ENCODE assay signal across 8 cellular contexts in genomic region chr14:67359319-67359774, GRCh38. TPM values are rescaled to one million over a fixed set of nuclear protein-coding genes. Genes with fewer than 3 reads are reported as not detected.
DNase-seq lines count a peak whose midpoint lies in the region; ATAC-seq, FAIRE-seq and TF ChIP-seq lines count a peak whose summit lies in the region.

No MANE protein-coding gene starts in this region.

- H3K4me1 Mint-ChIP-seq in activated T-helper 2 cell treated with anti-CD3 and anti-CD28 coated beads, Interferon-gamma antibody, Interleukin-2, Interleukin-4, amounts not matched to agents 10 μg/mL and 5 μg/mL and 100 μg/mL, durations not matched to agents 14 hours and 24 hours and 36 hours (ENCODE audit: low read depth): peaks cover 47% of the 10 kb centered on the region

- H4K20me1 ChIP-seq in DND-41 (ENCODE audit: insufficient read depth, low read length): peaks cover 22% of the 10 kb centered on the region; the same call in 1 of the 2 replicates

- ATAC-seq in DND-41 (ENCODE audit: insufficient read depth, low read depth) (peak; percentile 7), HG03045 (IDR thresholded peaks at IDR 0.05; ENCODE audit: unreplicated experiment) (peak; percentile 2), left cardiac atrium (peak; percentile 4 to 14), GM21526 (IDR thresholded peaks at IDR 0.05; ENCODE audit: low FRiP score, unreplicated experiment) (no peak)

- H3K9me3 Mint-ChIP-seq in activated T-helper 2 cell treated with anti-CD3 and anti-CD28 coated beads, Interferon-gamma antibody, Interleukin-2, Interleukin-4, amounts not matched to agents 10 μg/mL and 5 μg/mL and 100 μg/mL, durations not matched to agents 14 hours and 24 hours and 36 hours: no peaks in the 10 kb centered on the region

- no peaks in the 10 kb centered on the region for H3K27me3 Mint-ChIP-seq in activated T-helper 2 cell treated with anti-CD3 and anti-CD28 coated beads, Interferon-gamma antibody, Interleukin-2, Interleukin-4, amounts not matched to agents 10 μg/mL and 5 μg/mL and 100 μg/mL, durations not matched to agents 14 hours and 24 hours and 36 hours (ENCODE audit: low read depth)

- no peak for TF ChIP-seq CTCF in DND-41 (IDR thresholded peaks at IDR 0.05; ENCODE audit: borderline replicate concordance, extremely low read depth, low read length, poor library complexity, severe bottlenecking)

- FAIRE-seq in GM12892 (lab: Jason Lieb, UNC): no peak

- peaks cover 92% of the 10 kb centered on the region for H3K79me2 ChIP-seq in DND-41 (ENCODE audit: insufficient read depth, low read length)

- H3K27ac Mint-ChIP-seq in activated T-helper 2 cell treated with anti-CD3 and anti-CD28 coated beads, Interferon-gamma antibody, Interleukin-2, Interleukin-4, amounts not matched to agents 10 μg/mL and 5 μg/mL and 100 μg/mL, durations not matched to agents 14 hours and 24 hours and 36 hours: peak overlapping the region; percentile 98

- peak overlapping the region; percentile 97 for H3K4me3 Mint-ChIP-seq in activated T-helper 2 cell treated with anti-CD3 and anti-CD28 coated beads, Interferon-gamma antibody, Interleukin-2, Interleukin-4, amounts not matched to agents 10 μg/mL and 5 μg/mL and 100 μg/mL, durations not matched to agents 14 hours and 24 hours and 36 hours (ENCODE audit: low read depth)

- intact Hi-C loops in activated T-helper 2 cell treated with anti-CD3 and anti-CD28 coated beads, Interferon-gamma antibody, Interleukin-2, Interleukin-4, amounts not matched to agents 10 μg/mL and 5 μg/mL and 100 μg/mL, durations not matched to agents 14 hours and 24 hours and 36 hours (cut with micrococcal nuclease): loop anchor here (1.0 kb wide), 2 partner anchors 118 to 851 kb away; partner anchors contain the start of genes GPHN and PALS1
- intact Hi-C loops in left cardiac atrium (cut with DNase I): no loop called here

- H3K27me3 ChIP-seq in DND-41 (ENCODE audit: insufficient read depth, low read length, poor library complexity) (no peaks in the 10 kb centered on the region), skeletal muscle satellite cell (ENCODE audit: control insufficient read depth, insufficient read depth, low read length) (no peaks in the 10 kb centered on the region)

- peak overlapping the region; percentile 63 to 78 for H3K4me3 ChIP-seq in DND-41 (ENCODE audit: low read depth in 1 of 2, low read length in 2 of 2)
- peak overlapping the region; percentile 83 for H3K4me3 ChIP-seq in skeletal muscle satellite cell (ENCODE audit: low read length)

- peak overlapping the region; percentile 84 for H2AFZ ChIP-seq in DND-41 (ENCODE audit: low read depth, low read length)

- no peak for DNase-seq in DND-41
- DNase-seq in activated T-helper 2 cell treated with anti-CD3 and anti-CD28 coated beads, Interferon-gamma antibody, Interleukin-2, Interleukin-4, amounts not matched to agents 10 μg/mL and 5 μg/mL and 100 μg/mL, durations not matched to agents 14 hours and 24 hours and 36 hours (ENCODE audit: low spot score): no peak
- DNase-seq in left cardiac atrium: peak; percentile 36
- no peak for DNase-seq in GM12892 (ENCODE audit: insufficient read length)
- DNase-seq in mucosa of gallbladder (ENCODE audit: low spot score): no peak

- H3K4me2 ChIP-seq in DND-41 (ENCODE audit: insufficient read depth, low read length) (peak overlapping the region; percentile 83), skeletal muscle satellite cell (ENCODE audit: low read length) (peak overlapping the region; percentile 91)

- H3K27ac ChIP-seq in DND-41 (ENCODE audit: low read length): peak overlapping the region; percentile 62

- peaks cover 34% of the 10 kb centered on the region for H3K36me3 Mint-ChIP-seq in activated T-helper 2 cell treated with anti-CD3 and anti-CD28 coated beads, Interferon-gamma antibody, Interleukin-2, Interleukin-4, amounts not matched to agents 10 μg/mL and 5 μg/mL and 100 μg/mL, durations not matched to agents 14 hours and 24 hours and 36 hours (ENCODE audit: low read depth)

- TF ChIP-seq POLR2A in GM12892 (IDR thresholded peaks at IDR 0.05; ENCODE audit: low read depth, low read length): no peak

- H3K9ac ChIP-seq in DND-41 (ENCODE audit: low read depth, low read length): peak overlapping the region; percentile 63
- H3K9ac ChIP-seq in skeletal muscle satellite cell (ENCODE audit: low read depth, low read length): peak overlapping the region; percentile 92

- H3K9me3 ChIP-seq in DND-41 (ENCODE audit: insufficient read depth, low read length, severe bottlenecking) (no peaks in the 10 kb centered on the region), skeletal muscle satellite cell (replicated peaks; ENCODE audit: low read length) (no peaks in the 10 kb centered on the region)

- H3K4me1 ChIP-seq in DND-41 (ENCODE audit: insufficient read depth, low read length) (peaks cover 55% of the 10 kb centered on the region), skeletal muscle satellite cell (ENCODE audit: control insufficient read depth, insufficient read depth, low read length) (peaks cover 36% of the 10 kb centered on the region)

- H3K36me3 ChIP-seq in DND-41 (ENCODE audit: insufficient read depth, low read length): peaks cover 23% of the 10 kb centered on the region; the same call in 1 of the 2 replicates
- peaks cover 7% of the 10 kb centered on the region for H3K36me3 ChIP-seq in skeletal muscle satellite cell (ENCODE audit: insufficient read depth, low read length)

RNA-seq across cellular contexts. Expression of gene ATP6V1D, which starts 0.3 kb away (rescaled TPM):
- total RNA-seq in activated T-helper 2 cell treated with anti-CD3 and anti-CD28 coated beads, Interferon-gamma antibody, Interleukin-2, Interleukin-4, amounts not matched to agents 10 μg/mL and 5 μg/mL and 100 μg/mL, durations not matched to agents 14 hours and 24 hours and 36 hours: 23.6 and 26.8 TPM in 2 replicates
- total RNA-seq in left cardiac atrium (100 to 1,000 TPM; 105 to 144 TPM), mucosa of gallbladder (69.1 TPM)
- total RNA-seq in skeletal muscle satellite cell (2012; rRNA removed): 126 and 139 TPM in 2 replicates
- polyA plus RNA-seq in GM12892 (2012; ENCODE audit: missing spikeins): 42.6 TPM

RNA-seq across cellular contexts. Expression of gene EIF2S1, which starts 0.8 kb away (rescaled TPM):
- 217 and 230 TPM in 2 replicates for total RNA-seq in activated T-helper 2 cell treated with anti-CD3 and anti-CD28 coated beads, Interferon-gamma antibody, Interleukin-2, Interleukin-4, amounts not matched to agents 10 μg/mL and 5 μg/mL and 100 μg/mL, durations not matched to agents 14 hours and 24 hours and 36 hours
- 10 to 100 TPM; 79.3 to 96.4 TPM for total RNA-seq in left cardiac atrium
- 259 and 294 TPM in 2 replicates for total RNA-seq in skeletal muscle satellite cell (2012; rRNA removed)
- polyA plus RNA-seq in GM12892 (2012; ENCODE audit: missing spikeins): 227 TPM
- total RNA-seq in mucosa of gallbladder: 75.1 TPM

RNA-seq across cellular contexts. Expression of gene PLEK2, which starts 52.6 kb away (rescaled TPM):
- total RNA-seq in activated T-helper 2 cell treated with anti-CD3 and anti-CD28 coated beads, Interferon-gamma antibody, Interleukin-2, Interleukin-4, amounts not matched to agents 10 μg/mL and 5 μg/mL and 100 μg/mL, durations not matched to agents 14 hours and 24 hours and 36 hours: 0.37 TPM in 1 of 2 replicates, not detected in the other
- total RNA-seq in left cardiac atrium: under 1 TPM; 0.35 to 0.76 TPM
- 7.0 and 8.6 TPM in 2 replicates for total RNA-seq in skeletal muscle satellite cell (2012; rRNA removed)
- not detected for polyA plus RNA-seq in GM12892 (2012; ENCODE audit: missing spikeins)
- total RNA-seq in mucosa of gallbladder: 10.5 TPM
